Comparison of ENCODE assay signal across 18 cellular contexts in genomic region chr17:48014603-48015037, GRCh38. TPM values are rescaled to one million over a fixed set of nuclear protein-coding genes. Genes with fewer than 3 reads are reported as not detected.
DNase-seq lines count a peak whose midpoint lies in the region; ATAC-seq and TF ChIP-seq lines count a peak whose summit lies in the region.
"Had no signal": no experiment of that assay in that cellular context is flagged by ENCODE, and none has a peak within 500 bp of the region (broad histone marks: within the 10 kb centered on the region; RNA-seq: fewer than 3 reads in every experiment).

No MANE protein-coding gene starts in this region.

- peaks cover 17% of the 10 kb centered on the region for H3K4me1 Mint-ChIP-seq in WTC11

- no peak overlapping the region for H3K23ac ChIP-seq in mesenchymal stem cell (ENCODE audit: low read length in 2 of 2)

- no peak overlapping the region for H3K4me3 Mint-ChIP-seq in WTC11
- H3K4me3 Mint-ChIP-seq: activated CD4-positive, alpha-beta memory T cell treated with anti-CD3 and anti-CD28 coated beads for 36 hours; activated T-cell treated with anti-CD3 and anti-CD28 coated beads, Interleukin-2, amount 50 U/mL, for 72 hours had no signal

- H3K4me1 ChIP-seq in BE2C (peaks cover 53% of the 10 kb centered on the region), mesenchymal stem cell (ENCODE audit: control insufficient read depth, insufficient read depth, low read depth, low read length) (peaks cover 7% of the 10 kb centered on the region), GM23248 (ENCODE audit: insufficient read depth) (peaks cover 5% of the 10 kb centered on the region; the same call in 1 of the 2 replicates)

- peaks cover 26% of the 10 kb centered on the region for H3K27me3 Mint-ChIP-seq in WTC11 (ENCODE audit: low read depth)

- H2BK5ac ChIP-seq in mesenchymal stem cell (ENCODE audit: low read depth, low read length, poor library complexity, severe bottlenecking): no peak overlapping the region

- peak overlapping the region in 1 of 2 experiments; percentile 86 for H3K4ac ChIP-seq in mesenchymal stem cell (ENCODE audit: low read depth in 1 of 2, low read length in 2 of 2)

- 0 out of 2 replicates have a peak overlapping the region, but pooled peaks have one; percentile 21 for H3K4me3 ChIP-seq in BE2C (ENCODE audit: low read depth, low read length)
- H3K4me3 ChIP-seq in mesenchymal stem cell (ENCODE audit: insufficient read depth in 1 of 2, low read depth in 1 of 2, low read length in 2 of 2): no peak overlapping the region
- H3K4me3 ChIP-seq in GM23248: no peak overlapping the region
- H3K4me3 ChIP-seq: MG63 had no signal

- H3K27ac ChIP-seq in mesenchymal stem cell (ENCODE audit: low read length, poor library complexity, severe bottlenecking) (no peak overlapping the region), GM23248 (no peak overlapping the region)

- H4K91ac ChIP-seq in mesenchymal stem cell (ENCODE audit: low read length): no peak overlapping the region

- no peak overlapping the region for H3K27ac Mint-ChIP-seq in WTC11
- H3K27ac Mint-ChIP-seq: activated CD4-positive, alpha-beta memory T cell treated with anti-CD3 and anti-CD28 coated beads for 36 hours; activated T-cell treated with anti-CD3 and anti-CD28 coated beads, Interleukin-2, amount 50 U/mL, for 72 hours had no signal

- H3K9me2 ChIP-seq in GM23248 (ENCODE audit: insufficient read depth): no peaks in the 10 kb centered on the region

- H2BK120ac ChIP-seq in mesenchymal stem cell (ENCODE audit: low read depth, low read length): no peak overlapping the region

- H3K79me2 ChIP-seq in GM23248 (ENCODE audit: insufficient read depth): no peaks in the 10 kb centered on the region

- no peak overlapping the region for H2AK5ac ChIP-seq in mesenchymal stem cell (ENCODE audit: low read length, severe bottlenecking)

- H3K27me3 ChIP-seq in BE2C (no peaks in the 10 kb centered on the region), mesenchymal stem cell (ENCODE audit: control insufficient read depth in 1 of 2, insufficient read depth in 1 of 2, low read length in 2 of 2) (peaks cover 8 to 32% of the 10 kb centered on the region in 2 experiments), GM23248 (replicated peaks; ENCODE audit: insufficient read depth) (no peaks in the 10 kb centered on the region)
- H3K27me3 ChIP-seq: MG63 had no signal

- WGBS in mesenchymal stem cell: 83% methylated on average over 7 of the region's 7 CpGs
- WGBS in GM23248 (ENCODE audit: low coverage in 1 of 2, low lambda C conversion rate in 2 of 2, missing lambda C conversion rate in 2 of 2), 2 experiments: 79 to 82% methylated on average over 7 of the region's 7 CpGs

- no peaks in the 10 kb centered on the region for H4K20me1 ChIP-seq in GM23248 (ENCODE audit: insufficient read depth)

- no peaks in the 10 kb centered on the region for H3F3A ChIP-seq in GM23248 (ENCODE audit: insufficient read depth)

- DNase-seq in BE2C (peak; percentile 92), H4 (ENCODE audit: low spot score) (peak; percentile 34), NCI-H69 (lab: John Stamatoyannopoulos, UW) (peak; percentile 98), mesenchymal stem cell (no peak), WTC11 (ENCODE audit: low spot score) (no peak), COR-L47 (lab: John Stamatoyannopoulos, UW) (no peak), GM23248 (no peak)
- DNase-seq: activated CD4-positive, alpha-beta memory T cell treated with anti-CD3 and anti-CD28 coated beads for 36 hours; activated T-cell treated with anti-CD3 and anti-CD28 coated beads, Interleukin-2, amount 50 U/mL, for 72 hours; cerebellar nuclear complex; foreskin melanocyte; left ventricle myocardium superior; MG63; NCI-H446; PC-3; stimulated activated CD4-positive, alpha-beta T cell treated with anti-CD3 and anti-CD28 coated beads, Interleukin-15, amount 100 ng/mL, for 24 hours had no signal

- H3K9ac ChIP-seq in mesenchymal stem cell (ENCODE audit: low read length): no peak overlapping the region
- H3K9ac ChIP-seq in GM23248: no peak overlapping the region

- in situ Hi-C loops in GM23248 (cut with MboI): loop anchor here (5.0 kb wide), 1 partner anchor 37 kb away; no protein-coding TSS in a partner anchor

- no peak overlapping the region for H2AFZ ChIP-seq in mesenchymal stem cell (ENCODE audit: low read depth, low read length)
- no peak overlapping the region for H2AFZ ChIP-seq in GM23248

- H3K9me3 Mint-ChIP-seq in WTC11: no peaks in the 10 kb centered on the region
- H3K9me3 Mint-ChIP-seq: activated CD4-positive, alpha-beta memory T cell treated with anti-CD3 and anti-CD28 coated beads for 36 hours; activated T-cell treated with anti-CD3 and anti-CD28 coated beads, Interleukin-2, amount 50 U/mL, for 72 hours had no signal

- H3K36me3 ChIP-seq in BE2C (no peaks in the 10 kb centered on the region), mesenchymal stem cell (ENCODE audit: control insufficient read depth in 1 of 2, insufficient read depth in 2 of 2, low read depth in 1 of 2, low read length in 2 of 2) (no peaks in the 10 kb centered on the region), GM23248 (ENCODE audit: low read depth) (no peaks in the 10 kb centered on the region)
- H3K36me3 ChIP-seq: MG63 had no signal

- ATAC-seq in WTC11 (no peak), GM21381 (IDR thresholded peaks at IDR 0.05; ENCODE audit: unreplicated experiment) (no peak)
- ATAC-seq: activated T-cell treated with anti-CD3 and anti-CD28 coated beads, Interleukin-2, amount 50 U/mL, for 72 hours; left ventricle myocardium superior; PC-3 had no signal

- H3K14ac ChIP-seq in mesenchymal stem cell (ENCODE audit: low read length in 2 of 2): no peak overlapping the region

- POLR2A ChIA-PET in WTC11 (lab: Charles Lee): no interaction called here

- H3K9me3 ChIP-seq in BE2C (no peaks in the 10 kb centered on the region), mesenchymal stem cell (ENCODE audit: control insufficient read depth, low read length) (no peaks in the 10 kb centered on the region), GM23248 (ENCODE audit: low read depth) (no peaks in the 10 kb centered on the region)
- H3K9me3 ChIP-seq: MG63 had no signal

- no peaks in the 10 kb centered on the region for H3K36me3 Mint-ChIP-seq in WTC11
- H3K36me3 Mint-ChIP-seq: activated CD4-positive, alpha-beta memory T cell treated with anti-CD3 and anti-CD28 coated beads for 36 hours had no signal

- H3K4me2 ChIP-seq in mesenchymal stem cell (ENCODE audit: low read length, poor library complexity, severe bottlenecking) (no peak overlapping the region), GM23248 (ENCODE audit: unreplicated experiment) (no peak overlapping the region)

- H3K18ac ChIP-seq in mesenchymal stem cell (ENCODE audit: low read depth in 1 of 2, low read length in 2 of 2): peak overlapping the region in 1 of 2 experiments; percentile 64

- H3K79me1 ChIP-seq in mesenchymal stem cell (replicated peaks; ENCODE audit: low read length, poor library complexity, severe bottlenecking): no peaks in the 10 kb centered on the region

- peak overlapping the region in 1 of 2 experiments; percentile 72 for H2BK12ac ChIP-seq in mesenchymal stem cell (ENCODE audit: low read length in 2 of 2)

- H2BK15ac ChIP-seq in mesenchymal stem cell (ENCODE audit: low read depth, poor library complexity, severe bottlenecking): no peak overlapping the region

- H4K8ac ChIP-seq in mesenchymal stem cell (ENCODE audit: low read length): peak overlapping the region; percentile 35

- TF ChIP-seq CTCF in BE2C (IDR thresholded peaks at IDR 0.05; ENCODE audit: low read depth, low read length): no peak
- no peak for TF ChIP-seq CTCF in WTC11 (IDR thresholded peaks at IDR 0.05)

- CTCF ChIA-PET in WTC11 (lab: Charles Lee): interaction anchor here (1.0 to 12.8 kb wide), 11 partner anchors 11 to 167 kb away, joined by 3 to 242 read pairs (median 5); partner anchors contain the start of genes CDK5RAP3 and PRR15L

TF ChIP-seq in WTC11, 78 proteins besides CTCF, POLR2A, EP300 and RAD21 (continues in another document):
- TF ChIP-seq PRRX2 (CRISPR knock-in tag; IDR thresholded peaks at IDR 0.05): no peak

RNA-seq across cellular contexts. Expression of gene COPZ2, which starts 23.0 kb away (rescaled TPM):
- polyA plus RNA-seq in BE2C (2012; ENCODE audit: insufficient read depth, insufficient read length, low read depth): 9.3 TPM
- 16.9 and 17.4 TPM in 2 replicates for total RNA-seq in H4 (2014; rRNA removed; shearing (Covaris generic))
- polyA plus RNA-seq in mesenchymal stem cell (2013, experiment 1 of 2): 148 TPM
- polyA plus RNA-seq in mesenchymal stem cell (2013, experiment 2 of 2): 153 TPM
- 0.37 to 0.44 TPM in 2 of 3 replicates, not detected in the other for total RNA-seq in WTC11 (2021)
- total RNA-seq in GM23248 (2014; rRNA removed; shearing (Covaris generic)): 148 and 179 TPM in 2 replicates
- 399 and 401 TPM in 2 replicates for polyA plus RNA-seq in GM23248 (2016; fragmentation: Nextera tagmentation; extraction: Ambion mirVana)

RNA-seq across cellular contexts. Expression of gene NFE2L1, which starts 33.5 kb away (rescaled TPM):
- polyA plus RNA-seq in BE2C (2012; ENCODE audit: insufficient read depth, insufficient read length, low read depth): 506 TPM
- 36.7 and 50.5 TPM in 2 replicates for total RNA-seq in H4 (2014; rRNA removed; shearing (Covaris generic))
- polyA plus RNA-seq in mesenchymal stem cell (2013, experiment 1 of 2): 172 TPM
- 169 TPM for polyA plus RNA-seq in mesenchymal stem cell (2013, experiment 2 of 2)
- total RNA-seq in WTC11 (2021): 130 to 149 TPM (median 131 TPM) in 3 replicates
- total RNA-seq in GM23248 (2014; rRNA removed; shearing (Covaris generic)): 65.6 and 66.4 TPM in 2 replicates
- polyA plus RNA-seq in GM23248 (2016; fragmentation: Nextera tagmentation; extraction: Ambion mirVana): 28.0 and 31.4 TPM in 2 replicates

RNA-seq across cellular contexts. Expression of gene CDK5RAP3, which starts 43.7 kb away (rescaled TPM):
- 175 TPM for polyA plus RNA-seq in BE2C (2012; ENCODE audit: insufficient read depth, insufficient read length, low read depth)
- total RNA-seq in H4 (2014; rRNA removed; shearing (Covaris generic)): 53.4 and 57.6 TPM in 2 replicates
- polyA plus RNA-seq in mesenchymal stem cell (2013, experiment 1 of 2): 75.6 TPM
- polyA plus RNA-seq in mesenchymal stem cell (2013, experiment 2 of 2): 69.9 TPM
- 128 to 143 TPM (median 138 TPM) in 3 replicates for total RNA-seq in WTC11 (2021)
- 61.7 and 80.8 TPM in 2 replicates for total RNA-seq in GM23248 (2014; rRNA removed; shearing (Covaris generic))
- 81.6 and 92.2 TPM in 2 replicates for polyA plus RNA-seq in GM23248 (2016; fragmentation: Nextera tagmentation; extraction: Ambion mirVana)

RNA-seq across cellular contexts. Expression of gene PRR15L, which starts 56.9 kb away (rescaled TPM):
- polyA plus RNA-seq in BE2C (2012; ENCODE audit: insufficient read depth, insufficient read length, low read depth): not detected
- total RNA-seq in H4 (2014; rRNA removed; shearing (Covaris generic)): not detected in 2 replicates
- not detected for polyA plus RNA-seq in mesenchymal stem cell (2013, experiment 1 of 2)
- not detected for polyA plus RNA-seq in mesenchymal stem cell (2013, experiment 2 of 2)
- 0.59 to 1.1 TPM (median 1.1 TPM) in 3 replicates for total RNA-seq in WTC11 (2021)
- total RNA-seq in GM23248 (2014; rRNA removed; shearing (Covaris generic)): not detected in 2 replicates
- polyA plus RNA-seq in GM23248 (2016; fragmentation: Nextera tagmentation; extraction: Ambion mirVana): 0.16 TPM in 1 of 2 replicates, not detected in the other
- total RNA-seq: activated CD4-positive, alpha-beta memory T cell treated with anti-CD3 and anti-CD28 coated beads for 36 hours; activated T-cell treated with anti-CD3 and anti-CD28 coated beads, Interleukin-2, amount 50 U/mL, for 72 hours; left ventricle myocardium superior; pulmonary artery endothelial cell had no signal

Comparison
In these comparisons a context has a peak if more than half of its experiments do, and no peak if none do; other contexts are left out.
1. DNase-seq: peak in BE2C (single experiment), H4 (single experiment) and NCI-H69 (single experiment); none in mesenchymal stem cell (single experiment), WTC11 (single experiment), COR-L47 (single experiment) and GM23248 (single experiment).
2. RNA of gene COPZ2, which starts 23.0 kb away (total RNA-seq): 148 to 179 TPM in GM23248 and 16.9 to 17.4 TPM in H4; 0.37 to 0.44 TPM in WTC11; every median in the first group is over 10 times any median in the second.